1 cellular context compared by ENCODE assay signal in genomic region chr6:42131531-42131930, GRCh38.
TF ChIP-seq lines count a peak whose summit lies in the region.

No MANE protein-coding gene starts in this region.

TF ChIP-seq in K562, 482 proteins besides CTCF, POLR2A, EP300 and RAD21 (continued from another document):
- TF ChIP-seq FOSL1 (tag; conservative IDR thresholded peaks at IDR 0.05) (peak; percentile 67), SOX6 (IDR thresholded peaks at IDR 0.05) (0 out of 2 replicates have a peak, but pooled peaks have one; percentile 13), BHLHE40 (IDR thresholded peaks at IDR 0.05; ENCODE audit: low read length) (no peak), JUND (IDR thresholded peaks at IDR 0.05; ENCODE audit: borderline replicate concordance, low read depth, low read length) (0 out of 2 replicates have a peak, but pooled peaks have one; percentile 26), JUND (tag; IDR thresholded peaks at IDR 0.05; ENCODE audit: borderline replicate concordance, low read depth, low read length) (no peak), HNRNPH1 (optimal IDR thresholded peaks at IDR 0.05; ENCODE audit: low read depth, low read length) (no peak), ZEB2 (IDR thresholded peaks at IDR 0.05) (no peak)
- TF ChIP-seq, protein P1, sequence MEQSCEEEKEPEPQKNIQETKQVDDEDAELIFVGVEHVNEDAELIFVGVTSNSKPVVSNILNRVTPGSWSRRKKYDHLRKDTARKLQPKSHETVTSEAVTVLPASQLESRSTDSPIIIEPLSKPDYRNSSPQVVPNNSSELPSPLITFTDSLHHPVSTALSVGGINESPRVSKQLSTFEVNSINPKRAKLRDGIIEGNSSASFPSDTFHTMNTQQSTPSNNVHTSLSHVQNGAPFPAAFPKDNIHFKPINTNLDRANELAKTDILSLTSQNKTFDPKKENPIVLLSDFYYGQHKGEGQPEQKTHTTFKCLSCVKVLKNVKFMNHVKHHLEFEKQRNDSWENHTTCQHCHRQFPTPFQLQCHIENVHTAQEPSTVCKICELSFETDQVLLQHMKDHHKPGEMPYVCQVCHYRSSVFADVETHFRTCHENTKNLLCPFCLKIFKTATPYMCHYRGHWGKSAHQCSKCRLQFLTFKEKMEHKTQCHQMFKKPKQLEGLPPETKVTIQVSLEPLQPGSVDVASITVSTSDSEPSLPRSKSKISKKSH (CRISPR knock-in tag; IDR thresholded peaks at IDR 0.05): no peak
